Comparison of ENCODE assay signal across 8 cellular contexts in the genomic region with DNA sequence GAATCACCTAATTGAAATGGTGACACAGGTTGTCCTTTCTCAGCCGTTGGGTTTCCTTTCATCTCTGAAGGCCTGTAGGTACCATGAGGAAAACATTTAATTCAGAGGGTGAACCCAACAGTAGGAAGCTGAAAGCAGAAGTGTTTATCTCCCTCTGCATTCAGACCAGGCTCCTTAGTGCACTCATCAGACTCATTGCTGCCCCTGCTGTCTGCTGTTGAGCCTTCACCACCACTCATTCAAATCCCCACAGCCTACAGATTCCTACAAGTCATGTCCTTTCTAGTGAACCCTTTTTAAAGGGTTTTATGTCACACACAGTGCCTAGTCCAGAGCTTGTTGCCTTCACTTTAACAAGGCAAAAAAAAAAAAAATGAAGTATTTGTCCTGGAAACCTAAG. TPM values are rescaled to one million over a fixed set of nuclear protein-coding genes. Genes with fewer than 3 reads are reported as not detected.
DNase-seq lines count a peak whose midpoint lies in the region; ATAC-seq and TF ChIP-seq lines count a peak whose summit lies in the region.

No MANE protein-coding gene starts in this region.

- H3K9me3 ChIP-seq in heart right ventricle = no peaks in the 10 kb centered on the region
- H3K9me3 ChIP-seq in IMR-90 (ENCODE audit: control insufficient read depth, insufficient read depth, low read length) = no peaks in the 10 kb centered on the region
- no peaks in the 10 kb centered on the region for H3K9me3 ChIP-seq in iPS DF 6.9 (ENCODE audit: control insufficient read depth, insufficient read depth, low read length)
- no peaks in the 10 kb centered on the region for H3K9me3 ChIP-seq in transverse colon

- peak overlapping the region; percentile 25; the same call in 1 of the 2 replicates for H3K4me2 ChIP-seq in IMR-90 (ENCODE audit: low read depth, low read length)

- H3K27ac ChIP-seq in heart right ventricle (no peak overlapping the region), IMR-90 (ENCODE audit: insufficient read depth, low read length) (no peak overlapping the region), iPS DF 6.9 (ENCODE audit: low read length) (no peak overlapping the region), transverse colon (no peak overlapping the region)

- H3K14ac ChIP-seq in IMR-90 (replicated peaks; ENCODE audit: low read depth, low read length) = no peak overlapping the region

- TF ChIP-seq CTCF in heart right ventricle (IDR thresholded peaks at IDR 0.05) = peak in 7 of 9 donors; percentile 15 to 45 (median 27)
- TF ChIP-seq CTCF in IMR-90 (conservative IDR thresholded peaks at IDR 0.05; ENCODE audit: low read depth, low read length) = peak; percentile 52
- peak; percentile 47 for TF ChIP-seq CTCF in WI38 (IDR thresholded peaks at IDR 0.05; ENCODE audit: low read depth, low read length)
- peak in 3 of 5 experiments; percentile 19 to 36 (median 25) for TF ChIP-seq CTCF in transverse colon (IDR thresholded peaks at IDR 0.05)

- H3K4ac ChIP-seq in IMR-90 (ENCODE audit: low read depth, low read length) = no peak overlapping the region; the same call in 1 of the 2 replicates

- TF ChIP-seq POLR2A in IMR-90 (IDR thresholded peaks at IDR 0.05; ENCODE audit: low read depth, low read length) (no peak), transverse colon (IDR thresholded peaks at IDR 0.05) (no peak)

- no peak overlapping the region for H2AK5ac ChIP-seq in IMR-90 (ENCODE audit: low read depth, low read length)

- H3K9ac ChIP-seq in IMR-90 (ENCODE audit: low read depth, low read length) = no peak overlapping the region

- no peak overlapping the region for H2AFZ ChIP-seq in IMR-90 (replicated peaks; ENCODE audit: low read length, poor library complexity)

- TF ChIP-seq EP300 in transverse colon (IDR thresholded peaks at IDR 0.05; ENCODE audit: low read depth) = no peak

- H3K4me1 ChIP-seq in heart right ventricle = no peaks in the 10 kb centered on the region
- peaks cover 2% of the 10 kb centered on the region; the same call in 1 of the 2 replicates for H3K4me1 ChIP-seq in IMR-90 (ENCODE audit: control insufficient read depth, insufficient read depth, low read length)
- H3K4me1 ChIP-seq in iPS DF 6.9 (ENCODE audit: control insufficient read depth, insufficient read depth, low read length) = no peaks in the 10 kb centered on the region
- H3K4me1 ChIP-seq in transverse colon = peaks cover 0 to 8% (median 3%) of the 10 kb centered on the region in 4 donors

- H3K18ac ChIP-seq in IMR-90 (ENCODE audit: low read depth, low read length) = no peak overlapping the region; the same call in 1 of the 2 replicates

- H3K9me1 ChIP-seq in IMR-90 (ENCODE audit: insufficient read depth, low read length) = no peaks in the 10 kb centered on the region

- intact Hi-C loops in heart right ventricle (cut with DNase I) (no loop called here), cardiac septum (cut with DNase I) (no loop called here), IMR-90 (cut with micrococcal nuclease) (no loop called here), transverse colon (cut with DNase I; ENCODE audit: low total_unique reads) (no loop called here)

- ATAC-seq in heart right ventricle = peak in 1 of 8 donors; percentile 34
- peak; percentile 99 for ATAC-seq in GM21786 (IDR thresholded peaks at IDR 0.05; ENCODE audit: unreplicated experiment)
- peak; percentile 97 for ATAC-seq in IMR-90 (ENCODE audit: low read depth)

- no peaks in the 10 kb centered on the region for H3K27me3 ChIP-seq in heart right ventricle
- no peaks in the 10 kb centered on the region for H3K27me3 ChIP-seq in IMR-90 (ENCODE audit: control insufficient read depth, insufficient read depth, low read length)
- no peaks in the 10 kb centered on the region for H3K27me3 ChIP-seq in iPS DF 6.9 (ENCODE audit: control insufficient read depth, insufficient read depth, low read length)
- H3K27me3 ChIP-seq in transverse colon = no peaks in the 10 kb centered on the region

- peaks cover 17 to 24% of the 10 kb centered on the region in 2 experiments; a peak in 3 of 4 replicates for H3K79me1 ChIP-seq in IMR-90 (ENCODE audit: low read depth in 1 of 2, low read length in 2 of 2)

- no peak overlapping the region for H2BK15ac ChIP-seq in IMR-90 (ENCODE audit: low read depth, low read length)

- H2AK9ac ChIP-seq in IMR-90 (replicated peaks; ENCODE audit: low read depth, low read length, poor library complexity) = no peak overlapping the region

- H2BK5ac ChIP-seq in IMR-90 (ENCODE audit: low read depth, low read length, poor library complexity, severe bottlenecking) = peak overlapping the region; percentile 52

- CTCF ChIA-PET in IMR-90 (lab: Yijun Ruan, JAX) = interaction anchor here (0.6 to 1.1 kb wide), 9 partner anchors 9 to 616 kb away, joined by 3 to 5 read pairs (median 3); no protein-coding TSS in a partner anchor

- POLR2A ChIA-PET in IMR-90 (lab: Charles Lee; ENCODE audit: unreplicated experiment) = no interaction called here

- H4K20me1 ChIP-seq in IMR-90 (ENCODE audit: insufficient read depth, low read length) = peaks cover 4% of the 10 kb centered on the region; the same call in 1 of the 2 replicates

- no peak overlapping the region for H2BK120ac ChIP-seq in IMR-90 (ENCODE audit: low read depth, low read length)

- no peak overlapping the region; the same call in 1 of the 2 replicates for H3K56ac ChIP-seq in IMR-90 (ENCODE audit: extremely low read depth, insufficient read depth, low read length)

- 0 out of 2 replicates have a peak overlapping the region, but pooled peaks have one; percentile 7 for H4K91ac ChIP-seq in IMR-90 (ENCODE audit: insufficient read depth, low read depth, low read length)

- in situ Hi-C loops in IMR-90 (cut with MboI; ENCODE audit: low sequenced_read_pairs) = no loop called here
- in situ Hi-C loops in transverse colon (cut with MboI; ENCODE audit: low pct_ligation_motif_present in 1 of 4, low pct_unique_long_range_greater_than_20kb in 1 of 4, low sequenced_read_pairs in 3 of 4) = no loop called here

- no TSS peak for BruUV-seq in IMR-90 (replicated peaks; lab: Mats Ljungman, UMichigan)

- 25 to 26% methylated on average over 1 of the region's 1 CpG for WGBS in heart right ventricle, 2 donors
- no CpG with 5 or more reads among the region's 1 CpG for WGBS in IMR-90 (ENCODE audit: extremely low coverage in 2 of 2, insufficient read length in 1 of 2), 2 experiments
- WGBS in iPS DF 6.9 (ENCODE audit: insufficient coverage, insufficient read length) = no CpG with 5 or more reads among the region's 1 CpG
- 13 to 15% methylated on average over 1 of the region's 1 CpG for WGBS in transverse colon (ENCODE audit: low coverage in 1 of 2), 2 donors

- H4K8ac ChIP-seq in IMR-90 (ENCODE audit: low read depth in 2 of 2, low read length in 2 of 2) = peak overlapping the region in 1 of 2 experiments; percentile 18; a peak in 1 of 4 replicates

- peak; percentile 33; the same call in 1 of the 2 replicates for TF ChIP-seq RAD21 in IMR-90 (IDR thresholded peaks at IDR 0.05; ENCODE audit: low read length)

- no peak overlapping the region for H4K5ac ChIP-seq in IMR-90 (ENCODE audit: low read depth, low read length)

- no peak for DNase-seq in heart right ventricle
- no peak for DNase-seq in cardiac septum (ENCODE audit: low spot score)
- DNase-seq in IMR-90 = peak; percentile 60
- DNase-seq in iPS DF 6.9 (ENCODE audit: low read depth, low spot score) = peak; percentile 22
- peak; percentile 20 for DNase-seq in transverse colon
- DNase-seq in T1000 (lab: John Stamatoyannopoulos, UW) = no peak

- 0 out of 2 replicates have a peak overlapping the region, but pooled peaks have one; percentile 19 for H3K23ac ChIP-seq in IMR-90 (ENCODE audit: low read depth, low read length)

- peak overlapping the region; percentile 8; the same call in 1 of the 2 replicates for H2BK20ac ChIP-seq in IMR-90 (ENCODE audit: low read depth, low read length)

- dilution Hi-C loops in IMR-90 (cut with HindIII; ENCODE audit: low sequenced_read_pairs, unreplicated experiment) = no loop called here

- H3K4me3 ChIP-seq in heart right ventricle (no peak overlapping the region), IMR-90 (ENCODE audit: insufficient read depth, low read depth, low read length) (no peak overlapping the region), WI38 (ENCODE audit: low read depth, low read length) (no peak overlapping the region), iPS DF 6.9 (ENCODE audit: low read length) (no peak overlapping the region), transverse colon (no peak overlapping the region)

- H3K36me3 ChIP-seq in heart right ventricle = peaks cover 0 to 62% (median 15%) of the 10 kb centered on the region in 9 donors
- H3K36me3 ChIP-seq in IMR-90 (ENCODE audit: control insufficient read depth, insufficient read depth, low read length) = peaks cover 10% of the 10 kb centered on the region; the same call in 1 of the 2 replicates
- no peaks in the 10 kb centered on the region for H3K36me3 ChIP-seq in iPS DF 6.9 (ENCODE audit: control insufficient read depth, insufficient read depth, low read length)
- peaks cover 0 to 34% (median 3%) of the 10 kb centered on the region in 4 donors for H3K36me3 ChIP-seq in transverse colon

RNA-seq across cellular contexts. Expression of a gene that starts 13.4 kb away (rescaled TPM):
- total RNA-seq in heart right ventricle (10 to 100 TPM; 14.5 to 37.2 (median 31.0) TPM), cardiac septum (24.5 TPM), IMR-90 (2012; rRNA removed) (41.2 and 68.6 TPM in 2 replicates), transverse colon (10 to 100 TPM; 31.0 to 47.6 (median 36.2) TPM)
- polyA plus RNA-seq in heart right ventricle (10 to 100 TPM in 1 of 2 donors, 1 to 10 TPM in 1; 8.0 to 11.4 TPM), IMR-90 (2012; rRNA removed) (10.7 and 14.4 TPM in 2 replicates)
- 3.9 and 5.7 TPM in 2 replicates for polyA plus RNA-seq in IMR-90 (2012; cell fraction: cytosol; rRNA removed)
- 3.1 and 26.6 TPM in 2 replicates for polyA plus RNA-seq in IMR-90 (2012; cell fraction: nucleus; rRNA removed; ENCODE audit: low replicate concordance)

RNA-seq across cellular contexts. Expression of a gene that starts 13.5 kb away (rescaled TPM):
- total RNA-seq in heart right ventricle (under 1 TPM in 8 of 10 donors, not detected in 2; 0.04 to 0.12 (median 0.07) TPM), cardiac septum (0.05 TPM), IMR-90 (2012; rRNA removed) (under 0.01 TPM in 1 of 2 replicates, not detected in the other), transverse colon (1 to 10 TPM in 1 of 4 donors, under 1 TPM in 3; 0.27 to 1.9 (median 0.36) TPM)
- polyA plus RNA-seq in heart right ventricle (under 1 TPM; 0.01 to 0.15 TPM), IMR-90 (2012; rRNA removed) (0.02 TPM in 1 of 2 replicates, not detected in the other)
- polyA plus RNA-seq in IMR-90 (2012; cell fraction: cytosol; rRNA removed) = not detected in 2 replicates
- 0.01 and 0.14 TPM in 2 replicates for polyA plus RNA-seq in IMR-90 (2012; cell fraction: nucleus; rRNA removed; ENCODE audit: low replicate concordance)

RNA-seq across cellular contexts. Expression of a gene that starts 42.2 kb away (rescaled TPM):
- 10 to 100 TPM; 35.8 to 54.2 (median 41.1) TPM for total RNA-seq in heart right ventricle
- 10 to 100 TPM; 28.4 to 37.2 TPM for polyA plus RNA-seq in heart right ventricle
- total RNA-seq in cardiac septum = 45.9 TPM
- 25.8 and 35.0 TPM in 2 replicates for total RNA-seq in IMR-90 (2012; rRNA removed)
- 56.6 and 58.9 TPM in 2 replicates for polyA plus RNA-seq in IMR-90 (2012; rRNA removed)
- polyA plus RNA-seq in IMR-90 (2012; cell fraction: cytosol; rRNA removed) = 27.6 and 41.5 TPM in 2 replicates
- polyA plus RNA-seq in IMR-90 (2012; cell fraction: nucleus; rRNA removed; ENCODE audit: low replicate concordance) = 133 and 180 TPM in 2 replicates
- 100 to 1,000 TPM in 1 of 4 donors, 10 to 100 TPM in 3; 86.8 to 135 (median 96.3) TPM for total RNA-seq in transverse colon

RNA-seq across cellular contexts. Expression of a gene that starts 42.3 kb away (rescaled TPM):
- 1 to 10 TPM; 1.1 to 3.1 (median 1.5) TPM for total RNA-seq in heart right ventricle
- 1 to 10 TPM in 1 of 2 donors, under 1 TPM in 1; 0.80 to 7.5 TPM for polyA plus RNA-seq in heart right ventricle
- 3.0 TPM for total RNA-seq in cardiac septum
- total RNA-seq in IMR-90 (2012; rRNA removed) = 0.56 and 0.90 TPM in 2 replicates
- 1.6 and 1.8 TPM in 2 replicates for polyA plus RNA-seq in IMR-90 (2012; rRNA removed)
- 0.38 and 0.93 TPM in 2 replicates for polyA plus RNA-seq in IMR-90 (2012; cell fraction: cytosol; rRNA removed)
- polyA plus RNA-seq in IMR-90 (2012; cell fraction: nucleus; rRNA removed; ENCODE audit: low replicate concordance) = 10.7 and 13.0 TPM in 2 replicates
- total RNA-seq in transverse colon = 100 to 1,000 TPM in 1 of 4 donors, 10 to 100 TPM in 2, 1 to 10 TPM in 1; 6.8 to 101 (median 30.3) TPM

Comparison
In these comparisons a context has a peak if more than half of its experiments do, and no peak if none do; other contexts are left out.
1. DNase-seq: peak in IMR-90 (single experiment), iPS DF 6.9 (single experiment) and transverse colon (single experiment); none in heart right ventricle (0 of 2), cardiac septum (single experiment) and T1000 (single experiment).
2. Peak in every context shown above with its lines, with median percentiles within 50 percentile points of each other: CTCF ChIP-seq.